8 cellular contexts compared by ENCODE assay signal in the genomic region with DNA sequence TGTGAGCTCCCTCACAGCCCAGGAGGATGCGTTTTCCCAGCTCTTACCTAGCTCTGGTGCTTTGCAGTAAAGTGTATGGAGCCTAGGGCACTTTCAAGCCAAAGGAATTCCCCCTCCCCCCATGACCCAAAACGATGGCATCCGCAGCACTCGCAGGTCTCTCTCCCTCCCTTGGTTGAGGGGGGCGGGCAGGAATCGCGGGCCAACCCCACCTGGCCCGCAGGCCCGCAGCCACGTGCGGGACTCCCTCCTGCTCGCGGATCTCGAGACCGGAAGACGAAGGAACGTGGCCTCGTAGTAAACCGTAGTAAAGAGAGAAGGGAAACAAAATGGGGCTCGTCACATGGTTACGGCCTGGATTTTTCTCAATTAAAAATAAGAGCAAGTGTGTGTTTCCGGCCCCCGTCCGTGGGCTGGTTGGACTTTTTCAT. TPM values are rescaled to one million over a fixed set of nuclear protein-coding genes. Genes with fewer than 3 reads are reported as not detected.
DNase-seq lines count a peak whose midpoint lies in the region; ATAC-seq and TF ChIP-seq lines count a peak whose summit lies in the region.

No MANE protein-coding gene starts in this region.

- DNase-seq in activated naive CD4-positive, alpha-beta T cell treated with anti-CD3 and anti-CD28 coated beads for 36 hours: peak; percentile 74
- DNase-seq in activated naive CD4-positive, alpha-beta T cell treated with anti-CD3 and anti-CD28 coated beads, Interleukin-2, amount 50 U/mL, for 16 hours: no peak
- DNase-seq in H4 (ENCODE audit: low spot score) (peak; percentile 36), fibroblast of pulmonary artery (ENCODE audit: low read depth) (peak; percentile 72), NCI-H128 (lab: John Stamatoyannopoulos, UW; ENCODE audit: unreplicated experiment) (no peak)
- DNase-seq in natural killer cell treated with Interleukin-12 subunit alpha and Interleukin-12 subunit beta and Interleukin-15 and Interleukin-18, amount 100 ng/mL, for 72 hours (ENCODE audit: low spot score): no peak

- peak overlapping the region; percentile 83 for H3K4me3 Mint-ChIP-seq in activated naive CD4-positive, alpha-beta T cell treated with anti-CD3 and anti-CD28 coated beads for 36 hours
- peak overlapping the region; percentile 93 for H3K4me3 Mint-ChIP-seq in natural killer cell treated with Interleukin-12 subunit alpha and Interleukin-12 subunit beta and Interleukin-15 and Interleukin-18, amount 100 ng/mL, for 72 hours

- H3K27ac ChIP-seq in VCaP: peak overlapping the region; percentile 91

- no peaks in the 10 kb centered on the region for H3K36me3 ChIP-seq in Loucy (ENCODE audit: insufficient read depth, low read length)

- H3K9ac ChIP-seq in Loucy (ENCODE audit: low read depth, low read length, poor library complexity, severe bottlenecking): peak overlapping the region; percentile 88

- CTCF ChIA-PET in activated naive CD4-positive, alpha-beta T cell treated with anti-CD3 and anti-CD28 coated beads for 36 hours (lab: Charles Lee): interaction anchor here (1.3 to 1.6 kb wide), 2 partner anchors 9 to 11 kb away, joined by 4 to 6 read pairs; a partner anchor contains a TSS

- H4K20me1 ChIP-seq in Loucy (ENCODE audit: insufficient read depth, low read length, poor library complexity, severe bottlenecking): no peaks in the 10 kb centered on the region

- peaks cover 15% of the 10 kb centered on the region for H3K79me2 ChIP-seq in Loucy (ENCODE audit: insufficient read depth, low read length)

- H3K27me3 ChIP-seq in Loucy (ENCODE audit: insufficient read depth, low read length, poor library complexity, severe bottlenecking): no peaks in the 10 kb centered on the region

- intact Hi-C loops in activated naive CD4-positive, alpha-beta T cell treated with anti-CD3 and anti-CD28 coated beads for 36 hours (cut with micrococcal nuclease): loop anchor here (1.0 to 5.0 kb wide), 10 partner anchors 8 to 1864 kb away; a partner anchor contains a TSS

- H3K9me3 Mint-ChIP-seq in activated naive CD4-positive, alpha-beta T cell treated with anti-CD3 and anti-CD28 coated beads for 36 hours: no peaks in the 10 kb centered on the region
- no peaks in the 10 kb centered on the region for H3K9me3 Mint-ChIP-seq in natural killer cell treated with Interleukin-12 subunit alpha and Interleukin-12 subunit beta and Interleukin-15 and Interleukin-18, amount 100 ng/mL, for 72 hours

- H3K4me2 ChIP-seq in Loucy (ENCODE audit: low read depth, low read length, poor library complexity, severe bottlenecking): peak overlapping the region; percentile 91

- H3K9me2 ChIP-seq in Loucy (replicated peaks; ENCODE audit: low read depth, low read length): no peaks in the 10 kb centered on the region

- H3K4me3 ChIP-seq in Loucy (ENCODE audit: low read length, poor library complexity, severe bottlenecking): peak overlapping the region; percentile 90
- peak overlapping the region; percentile 54 for H3K4me3 ChIP-seq in fibroblast of pulmonary artery (replicated peaks; ENCODE audit: low read depth, low read length)

- H3K27me3 Mint-ChIP-seq in activated naive CD4-positive, alpha-beta T cell treated with anti-CD3 and anti-CD28 coated beads for 36 hours (ENCODE audit: low read depth): no peaks in the 10 kb centered on the region
- H3K27me3 Mint-ChIP-seq in natural killer cell treated with Interleukin-12 subunit alpha and Interleukin-12 subunit beta and Interleukin-15 and Interleukin-18, amount 100 ng/mL, for 72 hours: peaks cover 9 to 27% of the 10 kb centered on the region in 2 donors

- H2AFZ ChIP-seq in Loucy (ENCODE audit: low read length): peak overlapping the region; percentile 86

- H3K36me3 Mint-ChIP-seq in activated naive CD4-positive, alpha-beta T cell treated with anti-CD3 and anti-CD28 coated beads for 36 hours (ENCODE audit: low read depth): no peaks in the 10 kb centered on the region
- H3K36me3 Mint-ChIP-seq in natural killer cell treated with Interleukin-12 subunit alpha and Interleukin-12 subunit beta and Interleukin-15 and Interleukin-18, amount 100 ng/mL, for 72 hours: no peaks in the 10 kb centered on the region

- H3F3A ChIP-seq in Loucy (ENCODE audit: low read depth): peaks cover 6% of the 10 kb centered on the region; the same call in 1 of the 2 replicates

- peaks cover 38% of the 10 kb centered on the region for H3K4me1 ChIP-seq in Loucy (ENCODE audit: insufficient read depth, low read length, poor library complexity, severe bottlenecking)

- peaks cover 37% of the 10 kb centered on the region for H3K4me1 Mint-ChIP-seq in activated naive CD4-positive, alpha-beta T cell treated with anti-CD3 and anti-CD28 coated beads for 36 hours (ENCODE audit: low read depth)
- peaks cover 9 to 10% of the 10 kb centered on the region in 2 donors for H3K4me1 Mint-ChIP-seq in natural killer cell treated with Interleukin-12 subunit alpha and Interleukin-12 subunit beta and Interleukin-15 and Interleukin-18, amount 100 ng/mL, for 72 hours (ENCODE audit: low read depth in 2 of 2)

- no peaks in the 10 kb centered on the region for H3K9me3 ChIP-seq in Loucy (ENCODE audit: insufficient read depth, low read depth, low read length)

- TF ChIP-seq CTCF in Loucy (conservative IDR thresholded peaks at IDR 0.05; ENCODE audit: low read length): no peak
- no peak for TF ChIP-seq CTCF in VCaP (conservative IDR thresholded peaks at IDR 0.05)
- no peak for TF ChIP-seq CTCF in fibroblast of pulmonary artery (IDR thresholded peaks at IDR 0.05; ENCODE audit: low read length, missing control alignments)

- H3K27ac Mint-ChIP-seq in activated naive CD4-positive, alpha-beta T cell treated with anti-CD3 and anti-CD28 coated beads for 36 hours: peak overlapping the region; percentile 95
- peak overlapping the region; percentile 71 to 87 for H3K27ac Mint-ChIP-seq in natural killer cell treated with Interleukin-12 subunit alpha and Interleukin-12 subunit beta and Interleukin-15 and Interleukin-18, amount 100 ng/mL, for 72 hours

- ATAC-seq in natural killer cell treated with Interleukin-12 subunit alpha and Interleukin-12 subunit beta and Interleukin-15 and Interleukin-18, amount 100 ng/mL, for 72 hours: peak; percentile 49 to 60

RNA-seq across cellular contexts. Expression of a gene that starts 8.5 kb away (rescaled TPM):
- 1 to 10 TPM; 2.6 to 2.7 TPM for total RNA-seq in activated naive CD4-positive, alpha-beta T cell treated with anti-CD3 and anti-CD28 coated beads for 36 hours
- 3.4 and 6.0 TPM in 2 replicates for total RNA-seq in H4 (2014; rRNA removed; shearing (Covaris generic))
- under 1 TPM; 0.21 to 0.39 TPM for total RNA-seq in natural killer cell treated with Interleukin-12 subunit alpha and Interleukin-12 subunit beta and Interleukin-15 and Interleukin-18, amount 100 ng/mL, for 72 hours

RNA-seq across cellular contexts. Expression of a gene that starts 44.8 kb away (rescaled TPM):
- total RNA-seq in activated naive CD4-positive, alpha-beta T cell treated with anti-CD3 and anti-CD28 coated beads for 36 hours: 10 to 100 TPM; 42.6 to 43.3 TPM
- total RNA-seq in H4 (2014; rRNA removed; shearing (Covaris generic)): 3.3 and 6.6 TPM in 2 replicates
- total RNA-seq in natural killer cell treated with Interleukin-12 subunit alpha and Interleukin-12 subunit beta and Interleukin-15 and Interleukin-18, amount 100 ng/mL, for 72 hours: 10 to 100 TPM; 40.1 to 43.3 TPM

Comparison
In these comparisons a context has a peak if more than half of its experiments do, and no peak if none do; other contexts are left out.
1. DNase-seq: peak in activated naive CD4-positive, alpha-beta T cell treated with anti-CD3 and anti-CD28 coated beads for 36 hours (single experiment), H4 (single experiment) and fibroblast of pulmonary artery (single experiment); none in activated naive CD4-positive, alpha-beta T cell treated with anti-CD3 and anti-CD28 coated beads, Interleukin-2, amount 50 U/mL, for 16 hours (single experiment), natural killer cell treated with Interleukin-12 subunit alpha and Interleukin-12 subunit beta and Interleukin-15 and Interleukin-18, amount 100 ng/mL, for 72 hours (single experiment) and NCI-H128 (single experiment).